Comparison of ENCODE assay signal across 8 cellular contexts in genomic region chrX:112642349-112642748, GRCh38. TPM values are rescaled to one million over a fixed set of nuclear protein-coding genes. Genes with fewer than 3 reads are reported as not detected.
DNase-seq lines count a peak whose midpoint lies in the region; ATAC-seq and TF ChIP-seq lines count a peak whose summit lies in the region.

No MANE protein-coding gene starts in this region.

- no peak overlapping the region for H3K4me3 ChIP-seq in foreskin fibroblast (ENCODE audit: low read depth in 1 of 2, low read length in 2 of 2)

- DNase-seq in NOMO-1 (lab: John Stamatoyannopoulos, UW; ENCODE audit: unreplicated experiment in 2 of 2) (peak; percentile 1 to 40), NOMO-1 treated with dmso at 0.1 percent for 144 hours (lab: John Stamatoyannopoulos, UW; ENCODE audit: unreplicated experiment) (no peak), NCI-H2196 (lab: John Stamatoyannopoulos, UW; ENCODE audit: unreplicated experiment) (peak; percentile 29), foreskin fibroblast (peak in 1 of 2 donors; percentile 0), neural crest cell (ENCODE audit: low read depth, low spot score) (peak; percentile 49)
- DNase-seq in activated CD4-positive, alpha-beta memory T cell treated with anti-CD3 and anti-CD28 coated beads, Interleukin-2, amount 10 ng/mL, durations not matched to agents 7 days and 5 days: peak; percentile 17

- TF ChIP-seq CTCF in foreskin fibroblast (IDR thresholded peaks at IDR 0.05; ENCODE audit: low read depth, low read length) (peak; percentile 45), neural crest cell (conservative IDR thresholded peaks at IDR 0.05) (peak; percentile 92)

- H3K9me3 Mint-ChIP-seq in activated CD4-positive, alpha-beta memory T cell treated with anti-CD3 and anti-CD28 coated beads, Interleukin-2, amount 10 ng/mL, durations not matched to agents 7 days and 5 days: no peaks in the 10 kb centered on the region
- no peaks in the 10 kb centered on the region for H3K9me3 Mint-ChIP-seq in neural crest cell

- ATAC-seq in HG02763 (IDR thresholded peaks at IDR 0.05; ENCODE audit: unreplicated experiment): peak; percentile 39
- no peak for ATAC-seq in HG03025 (IDR thresholded peaks at IDR 0.05; ENCODE audit: low FRiP score, unreplicated experiment)

- H3K27ac Mint-ChIP-seq in activated CD4-positive, alpha-beta memory T cell treated with anti-CD3 and anti-CD28 coated beads, Interleukin-2, amount 10 ng/mL, durations not matched to agents 7 days and 5 days: no peak overlapping the region
- no peak overlapping the region for H3K27ac Mint-ChIP-seq in neural crest cell (ENCODE audit: unreplicated experiment)

- CTCF ChIA-PET in activated CD4-positive, alpha-beta memory T cell treated with anti-CD3 and anti-CD28 coated beads, Interleukin-2, amount 10 ng/mL, durations not matched to agents 7 days and 5 days (lab: Charles Lee): interaction anchor here (0.9 to 1.6 kb wide), 5 partner anchors 14 to 774 kb away, joined by 3 to 4 read pairs (median 4); partner anchors contain the start of gene LHFPL1

- H3K27me3 Mint-ChIP-seq in activated CD4-positive, alpha-beta memory T cell treated with anti-CD3 and anti-CD28 coated beads, Interleukin-2, amount 10 ng/mL, durations not matched to agents 7 days and 5 days: no peaks in the 10 kb centered on the region
- H3K27me3 Mint-ChIP-seq in neural crest cell (ENCODE audit: low read depth): no peaks in the 10 kb centered on the region

- no peak overlapping the region for H3K4me3 Mint-ChIP-seq in activated CD4-positive, alpha-beta memory T cell treated with anti-CD3 and anti-CD28 coated beads, Interleukin-2, amount 10 ng/mL, durations not matched to agents 7 days and 5 days
- H3K4me3 Mint-ChIP-seq in neural crest cell: no peak overlapping the region

- no peaks in the 10 kb centered on the region for H3K36me3 Mint-ChIP-seq in activated CD4-positive, alpha-beta memory T cell treated with anti-CD3 and anti-CD28 coated beads, Interleukin-2, amount 10 ng/mL, durations not matched to agents 7 days and 5 days (ENCODE audit: low read depth)
- H3K36me3 Mint-ChIP-seq in neural crest cell (ENCODE audit: low read depth): peaks cover under 1% of the 10 kb centered on the region

- POLR2A ChIA-PET in activated CD4-positive, alpha-beta memory T cell treated with anti-CD3 and anti-CD28 coated beads, Interleukin-2, amount 10 ng/mL, durations not matched to agents 7 days and 5 days (lab: Charles Lee): no interaction called here

- peaks cover 5% of the 10 kb centered on the region for H3K4me1 Mint-ChIP-seq in activated CD4-positive, alpha-beta memory T cell treated with anti-CD3 and anti-CD28 coated beads, Interleukin-2, amount 10 ng/mL, durations not matched to agents 7 days and 5 days
- peaks cover 4% of the 10 kb centered on the region for H3K4me1 Mint-ChIP-seq in neural crest cell

RNA-seq across cellular contexts. Expression of gene LHFPL1, which starts 37.4 kb away (rescaled TPM):
- under 1 TPM in 1 of 2 experiments, not detected in 1; 0.18 TPM for total RNA-seq in activated CD4-positive, alpha-beta memory T cell treated with anti-CD3 and anti-CD28 coated beads, Interleukin-2, amount 10 ng/mL, durations not matched to agents 7 days and 5 days
- total RNA-seq in neural crest cell: 1.1 and 1.6 TPM in 2 replicates
